Comparison of ENCODE assay signal across 9 cellular contexts in genomic region chr3:32577621-32578556, GRCh38. TPM values are rescaled to one million over a fixed set of nuclear protein-coding genes. Genes with fewer than 3 reads are reported as not detected.
A peak's percentile ranks its signal among the peaks of the same experiment; 100 is the strongest.
DNase-seq lines count a peak whose midpoint lies in the region; ATAC-seq, FAIRE-seq and TF ChIP-seq lines count a peak whose summit lies in the region.
"Had no signal": no experiment of that assay in that cellular context is flagged by ENCODE, and none has a peak within 500 bp of the region (broad histone marks: within the 10 kb centered on the region; RNA-seq: fewer than 3 reads in every experiment).

No MANE protein-coding gene starts in this region.

- peak overlapping the region; percentile 64 for H3K4me2 ChIP-seq in OCI-LY1 (ENCODE audit: low read length)
- peak overlapping the region; percentile 80 for H3K4me2 ChIP-seq in smooth muscle cell

- intact Hi-C loops in esophagus squamous epithelium (cut with DNase I), result no loop called here

- H2AFZ ChIP-seq in OCI-LY1 (ENCODE audit: low read length) (peak overlapping the region; percentile 57), smooth muscle cell (ENCODE audit: low read depth) (peak overlapping the region; percentile 69)

- WGBS in esophagus squamous epithelium, 2 donors, result 19 to 30% methylated on average over 8 of the region's 8 CpGs
- WGBS in smooth muscle cell (ENCODE audit: low lambda C conversion rate), result 36% methylated on average over 8 of the region's 8 CpGs

- peak overlapping the region; percentile 70 for H3K27ac ChIP-seq in OCI-LY1 (ENCODE audit: low read depth, low read length, poor library complexity, severe bottlenecking)
- H3K27ac ChIP-seq in esophagus squamous epithelium, result peak overlapping the region; percentile 40 to 66 (median 50)
- H3K27ac ChIP-seq in smooth muscle cell (ENCODE audit: low read depth), result peak overlapping the region; percentile 50

- H3K79me2 ChIP-seq in OCI-LY1 (ENCODE audit: insufficient read depth, low read length) (no peaks in the 10 kb centered on the region), smooth muscle cell (ENCODE audit: low read depth) (no peaks in the 10 kb centered on the region)

- peak overlapping the region; percentile 25 for H3K4me3 ChIP-seq in OCI-LY1 (ENCODE audit: low read depth, low read length, poor library complexity, severe bottlenecking)
- peak overlapping the region in 2 of 4 donors; percentile 9 to 50 for H3K4me3 ChIP-seq in esophagus squamous epithelium
- peak overlapping the region; percentile 3 for H3K4me3 ChIP-seq in smooth muscle cell

- H3K4me1 ChIP-seq in OCI-LY1 (ENCODE audit: insufficient read depth, low read length, severe bottlenecking) (peaks cover 16% of the 10 kb centered on the region), esophagus squamous epithelium (peaks cover 6 to 20% (median 12%) of the 10 kb centered on the region in 3 donors), smooth muscle cell (ENCODE audit: low read depth) (no peaks in the 10 kb centered on the region)

- TF ChIP-seq CTCF in OCI-LY1 (IDR thresholded peaks at IDR 0.05; ENCODE audit: low read length) (no peak), esophagus squamous epithelium (IDR thresholded peaks at IDR 0.05) (no peak), smooth muscle cell (IDR thresholded peaks at IDR 0.05; ENCODE audit: borderline replicate concordance, insufficient read depth, poor library complexity, severe bottlenecking) (no peak)

- no peaks in the 10 kb centered on the region for H3F3A ChIP-seq in OCI-LY1 (ENCODE audit: insufficient read depth, low read length)
- peaks cover 6% of the 10 kb centered on the region for H3F3A ChIP-seq in smooth muscle cell (ENCODE audit: low read depth)

- no peak for FAIRE-seq in urothelium cell line (lab: Jason Lieb, UNC)

- ATAC-seq in HG02840 (IDR thresholded peaks at IDR 0.05; ENCODE audit: low FRiP score, unreplicated experiment), result peak; percentile 94

- no peaks in the 10 kb centered on the region for H4K20me1 ChIP-seq in OCI-LY1 (ENCODE audit: insufficient read depth, low read length)
- no peaks in the 10 kb centered on the region for H4K20me1 ChIP-seq in smooth muscle cell (ENCODE audit: low read depth)

- H3K27me3 ChIP-seq in OCI-LY1 (ENCODE audit: insufficient read depth, low read length) (no peaks in the 10 kb centered on the region), esophagus squamous epithelium (no peaks in the 10 kb centered on the region), smooth muscle cell (ENCODE audit: low read depth) (no peaks in the 10 kb centered on the region)
- H3K27me3 ChIP-seq: adrenal gland had no signal

- H3K9me2 ChIP-seq in OCI-LY1 (ENCODE audit: low read depth, low read length), result no peaks in the 10 kb centered on the region

- H3K36me3 ChIP-seq in OCI-LY1 (ENCODE audit: insufficient read depth, low read length), result no peaks in the 10 kb centered on the region
- H3K36me3 ChIP-seq in esophagus squamous epithelium, result no peaks in the 10 kb centered on the region
- no peaks in the 10 kb centered on the region for H3K36me3 ChIP-seq in smooth muscle cell (ENCODE audit: low read depth)
- H3K36me3 ChIP-seq: adrenal gland had no signal

- peak overlapping the region; percentile 41; the same call in 1 of the 2 replicates for H3K9ac ChIP-seq in OCI-LY1 (ENCODE audit: low read length)
- H3K9ac ChIP-seq in smooth muscle cell (ENCODE audit: low read depth), result no peak overlapping the region

- no peaks in the 10 kb centered on the region for H3K9me3 ChIP-seq in OCI-LY1 (ENCODE audit: low read length)
- H3K9me3 ChIP-seq in esophagus squamous epithelium, result no peaks in the 10 kb centered on the region
- H3K9me3 ChIP-seq in smooth muscle cell (replicated peaks; ENCODE audit: low read depth), result no peaks in the 10 kb centered on the region
- H3K9me3 ChIP-seq: adrenal gland had no signal

- DNase-seq in stimulated activated CD4-positive, alpha-beta T cell treated with anti-CD3 and anti-CD28 coated beads, Interleukin-15, amount 100 ng/mL, for 24 hours, result peak; percentile 5
- no peak for DNase-seq in stimulated activated CD4-positive, alpha-beta T cell treated with anti-CD3 and anti-CD28 coated beads, Interleukin-2, amount 100 ng/mL, for 24 hours
- DNase-seq in esophagus squamous epithelium (lab: John Stamatoyannopoulos, UW) (no peak), smooth muscle cell (lab: John Stamatoyannopoulos, UW; ENCODE audit: unreplicated experiment) (no peak), urothelium cell line (ENCODE audit: low spot score) (no peak), 8988T (no peak)

- TF ChIP-seq POLR2A in esophagus squamous epithelium (IDR thresholded peaks at IDR 0.05), result no peak

RNA-seq across cellular contexts. Expression of gene DYNC1LI1, which starts 7.2 kb away (rescaled TPM):
- total RNA-seq in esophagus squamous epithelium (10 to 100 TPM; 12.8 to 29.9 (median 24.8) TPM), smooth muscle cell (49.9 and 72.6 TPM in 2 replicates)
- polyA plus RNA-seq in smooth muscle cell, result 26.5 and 31.0 TPM in 2 replicates
